21 cellular contexts compared by ENCODE assay signal in the genomic region with DNA sequence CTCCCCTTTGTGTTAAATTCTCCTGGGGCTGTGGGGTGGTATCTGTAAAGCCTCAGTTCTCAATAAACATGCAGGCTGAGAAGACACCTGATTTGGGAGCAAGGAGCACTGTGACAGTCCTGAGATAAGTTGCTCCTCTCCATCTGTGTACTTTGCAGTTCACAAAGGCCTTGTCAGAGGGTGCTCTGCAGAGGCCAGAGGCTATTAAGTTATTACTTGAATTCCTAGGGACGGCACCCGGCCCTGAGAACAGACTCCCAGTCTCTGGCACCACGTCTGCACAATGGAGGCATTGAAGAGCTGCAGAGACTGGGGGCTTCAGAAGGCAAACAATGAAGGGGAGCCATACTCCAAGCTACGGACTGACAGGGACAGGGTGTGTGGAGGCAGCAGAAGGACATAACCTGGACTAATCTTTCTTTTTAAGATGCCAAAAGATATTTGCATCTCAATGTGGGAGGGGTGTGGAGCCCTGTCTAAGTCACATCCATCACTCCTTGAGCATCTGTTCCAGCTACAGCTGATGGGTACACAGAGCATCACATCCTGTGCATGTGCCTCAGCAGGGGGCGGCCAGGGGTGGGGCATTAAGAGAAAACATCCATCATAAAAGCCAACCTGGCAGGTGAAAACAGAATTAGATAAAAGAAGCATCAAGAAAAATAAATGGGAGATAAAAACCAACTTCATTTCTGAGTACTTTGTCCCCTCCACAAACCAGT.
A peak's percentile ranks its signal among the peaks of the same experiment; 100 is the strongest.
DNase-seq lines count a peak whose midpoint lies in the region; ATAC-seq lines count a peak whose summit lies in the region.
"Had no signal": no experiment of that assay in that cellular context is flagged by ENCODE, and none has a peak within 500 bp of the region (broad histone marks: within the 10 kb centered on the region; RNA-seq: fewer than 3 reads in every experiment).

No MANE protein-coding gene starts in this region.

- DNase-seq in Ammon's horn (ENCODE audit: low spot score) (peak; percentile 34), COR-L47 (lab: John Stamatoyannopoulos, UW) (peak; percentile 25), foreskin melanocyte (peak; percentile 59), pons (ENCODE audit: low spot score) (peak; percentile 82), hepatic stellate cell (ENCODE audit: low spot score) (no peak), activated gamma-delta T cell treated with Interleukin-2 at 50 U/mL for 16 hours (no peak)
- DNase-seq: activated CD4-positive, CD25-positive, alpha-beta regulatory T cell treated with anti-CD3 and anti-CD28 coated beads, Interleukin-2, amount 50 U/mL, for 72 hours; activated CD8-positive, alpha-beta memory T cell treated with anti-CD3 and anti-CD28 coated beads for 24 hours; activated naive CD4-positive, alpha-beta T cell; activated T-cell treated with anti-CD3 and anti-CD28 coated beads, Interleukin-2, amount 50 U/mL, for 24 hours; amniotic stem cell; DMS53; GF-D8; H9; immature natural killer cell; NCI-H1694 treated with DMSO at 0.1 percent for 48 hours; Right ventricle myocardium superior; stimulated activated CD4-positive, alpha-beta T cell treated with anti-CD3 and anti-CD28 coated beads, Interleukin-2, amount 100 ng/mL, for 48 hours; stomach had no signal

- no peak for ATAC-seq in HG02938 (IDR thresholded peaks at IDR 0.05; ENCODE audit: unreplicated experiment)
- ATAC-seq: K562 had no signal

Comparison
In these comparisons a context has a peak if more than half of its experiments do, and no peak if none do; other contexts are left out.
1. DNase-seq: peak in Ammon's horn (single experiment), COR-L47 (single experiment), foreskin melanocyte (single experiment) and pons (single experiment); none in hepatic stellate cell (single experiment) and activated gamma-delta T cell treated with Interleukin-2 at 50 U/mL for 16 hours (single experiment).